ENCODE assay signal across 15 cellular contexts in genomic region chr1:51420867-51421627, GRCh38.
DNase-seq lines count a peak whose midpoint lies in the region; ATAC-seq and TF ChIP-seq lines count a peak whose summit lies in the region.
"Had no signal": no experiment of that assay in that cellular context is flagged by ENCODE, and none has a peak within 500 bp of the region (broad histone marks: within the 10 kb centered on the region; RNA-seq: fewer than 3 reads in every experiment).

No MANE protein-coding gene starts in this region.

- DNase-seq in activated T-cell treated with anti-CD3 and anti-CD28 coated beads, Interleukin-2, amount 50 U/mL, for 4 hours, result no peak
- no peak for DNase-seq in activated T-cell treated with anti-CD3 and anti-CD28 coated beads, Interleukin-2, amount 50 U/mL, for 1 hour
- DNase-seq in IMR-90, result no peak
- DNase-seq in osteocyte (ENCODE audit: extremely low spot score, unreplicated experiment), result no peak
- no peak for DNase-seq in CD1c-positive myeloid dendritic cell (ENCODE audit: extremely low spot score)
- no peak for DNase-seq in HFFc6
- DNase-seq in esophagus squamous epithelium (lab: John Stamatoyannopoulos, UW), result no peak
- DNase-seq: left colon; NK-92 treated with Interleukin-12 subunit alpha and Interleukin-12 subunit beta, amount 100 ng/mL, for 24 hours; stimulated activated CD4-positive, alpha-beta T cell treated with anti-CD3 and anti-CD28 coated beads, Interleukin-4, amount 100 ng/mL, for 24 hours; upper lobe of right lung had no signal

- 14% methylated on average over 2 of the region's 2 CpGs; no CpG with 5 or more reads in 1 of the 2 experiments for WGBS in IMR-90 (ENCODE audit: extremely low coverage in 2 of 2, insufficient read length in 1 of 2), 2 experiments
- 78 to 85% methylated on average over 2 of the region's 2 CpGs for WGBS in esophagus squamous epithelium, 2 donors

- H3K9me3 Mint-ChIP-seq in activated T-cell treated with anti-CD3 and anti-CD28 coated beads, Interleukin-2, amount 50 U/mL, for 4 hours, result no peaks in the 10 kb centered on the region
- no peaks in the 10 kb centered on the region for H3K9me3 Mint-ChIP-seq in osteocyte (ENCODE audit: unreplicated experiment)
- no peaks in the 10 kb centered on the region for H3K9me3 Mint-ChIP-seq in HFFc6
- H3K9me3 Mint-ChIP-seq: activated T-helper 2 cell treated with anti-CD3 and anti-CD28 coated beads, Interferon-gamma antibody, Interleukin-2, Interleukin-4, amounts not matched to agents 10 μg/mL and 5 μg/mL and 100 μg/mL, durations not matched to agents 14 hours and 24 hours and 36 hours; T-helper 2 cell treated with Interferon-gamma antibody and Interleukin-4, amounts not matched to agents 5 μg/mL and 100 μg/mL, for 36 hours had no signal

- TF ChIP-seq POLR2A in IMR-90 (IDR thresholded peaks at IDR 0.05; ENCODE audit: low read depth, low read length) (no peak), esophagus squamous epithelium (IDR thresholded peaks at IDR 0.05) (no peak)

- no peak overlapping the region for H2BK120ac ChIP-seq in IMR-90 (ENCODE audit: low read depth, low read length)

- H3K9me3 ChIP-seq in IMR-90 (ENCODE audit: control insufficient read depth, insufficient read depth, low read length), result no peaks in the 10 kb centered on the region
- no peaks in the 10 kb centered on the region for H3K9me3 ChIP-seq in endocrine pancreas (ENCODE audit: control insufficient read depth, low read length)
- no peaks in the 10 kb centered on the region for H3K9me3 ChIP-seq in esophagus squamous epithelium
- H3K9me3 ChIP-seq: Caco-2, upper lobe of right lung had no signal

- no peak overlapping the region for H4K5ac ChIP-seq in IMR-90 (ENCODE audit: low read depth, low read length)

- dilution Hi-C loops in IMR-90 (cut with HindIII; ENCODE audit: low sequenced_read_pairs, unreplicated experiment), result no loop called here

- no peaks in the 10 kb centered on the region for H3K27me3 Mint-ChIP-seq in activated T-cell treated with anti-CD3 and anti-CD28 coated beads, Interleukin-2, amount 50 U/mL, for 4 hours (ENCODE audit: low read depth)
- no peaks in the 10 kb centered on the region for H3K27me3 Mint-ChIP-seq in osteocyte (ENCODE audit: unreplicated experiment)
- H3K27me3 Mint-ChIP-seq in HFFc6 (ENCODE audit: insufficient read depth), result no peaks in the 10 kb centered on the region

- POLR2A ChIA-PET in IMR-90 (lab: Charles Lee; ENCODE audit: unreplicated experiment), result no interaction called here

- no peak overlapping the region for H3K27ac ChIP-seq in IMR-90 (ENCODE audit: insufficient read depth, low read length)
- no peak overlapping the region for H3K27ac ChIP-seq in esophagus squamous epithelium
- H3K27ac ChIP-seq: upper lobe of right lung had no signal

- intact Hi-C loops in IMR-90 (cut with micrococcal nuclease), result loop anchor here (5.0 to 10.0 kb wide), 2 partner anchors 96 to 156 kb away; partner anchors contain the start of gene EPS15
- intact Hi-C loops in esophagus squamous epithelium (cut with DNase I), result no loop called here

- no TSS peak for BruUV-seq in IMR-90 (replicated peaks; lab: Mats Ljungman, UMichigan)

- no peaks in the 10 kb centered on the region for H4K20me1 ChIP-seq in IMR-90 (ENCODE audit: insufficient read depth, low read length)

- no peak overlapping the region for H2BK15ac ChIP-seq in IMR-90 (ENCODE audit: low read depth, low read length)

- peaks cover 15% of the 10 kb centered on the region for H3K4me1 ChIP-seq in IMR-90 (ENCODE audit: control insufficient read depth, insufficient read depth, low read length)
- peaks cover 27% of the 10 kb centered on the region for H3K4me1 ChIP-seq in endocrine pancreas (ENCODE audit: control insufficient read depth, insufficient read depth, low read length)
- H3K4me1 ChIP-seq in esophagus squamous epithelium, result peaks cover 0 to 17% (median 3%) of the 10 kb centered on the region in 3 donors
- H3K4me1 ChIP-seq: Caco-2, upper lobe of right lung had no signal

- no peak overlapping the region for H2AK5ac ChIP-seq in IMR-90 (ENCODE audit: low read depth, low read length)

- H2BK20ac ChIP-seq in IMR-90 (ENCODE audit: low read depth, low read length), result no peak overlapping the region

- H3K4me2 ChIP-seq in IMR-90 (ENCODE audit: low read depth, low read length), result peak overlapping the region; percentile 25; the same call in 1 of the 2 replicates

- no peak overlapping the region for H3K56ac ChIP-seq in IMR-90 (ENCODE audit: extremely low read depth, insufficient read depth, low read length)

- peak overlapping the region; percentile 76 for H3K14ac ChIP-seq in IMR-90 (replicated peaks; ENCODE audit: low read depth, low read length)

- peaks cover 4% of the 10 kb centered on the region; the same call in 1 of the 2 replicates for H3K9me1 ChIP-seq in IMR-90 (ENCODE audit: insufficient read depth, low read length)

- H3K79me1 ChIP-seq in IMR-90 (ENCODE audit: low read depth in 1 of 2, low read length in 2 of 2), result peaks cover 6 to 34% of the 10 kb centered on the region in 2 experiments; a peak in 3 of 4 replicates

- H3K36me3 ChIP-seq in IMR-90 (ENCODE audit: control insufficient read depth, insufficient read depth, low read length), result no peaks in the 10 kb centered on the region
- H3K36me3 ChIP-seq in endocrine pancreas (ENCODE audit: control insufficient read depth, insufficient read depth, low read length), result no peaks in the 10 kb centered on the region
- peaks cover 0 to 71% (median 0%) of the 10 kb centered on the region in 3 donors for H3K36me3 ChIP-seq in esophagus squamous epithelium

- no peak overlapping the region for H3K9ac ChIP-seq in IMR-90 (ENCODE audit: low read depth, low read length)
- H3K9ac ChIP-seq in endocrine pancreas (ENCODE audit: control insufficient read depth, insufficient read depth, low read length), result no peak overlapping the region

- peak overlapping the region; percentile 67 for H2BK5ac ChIP-seq in IMR-90 (ENCODE audit: low read depth, low read length, poor library complexity, severe bottlenecking)

- TF ChIP-seq RAD21 in IMR-90 (IDR thresholded peaks at IDR 0.05; ENCODE audit: low read length), result no peak

- H3K18ac ChIP-seq in IMR-90 (ENCODE audit: low read depth, low read length), result 0 out of 2 replicates have a peak overlapping the region, but pooled peaks have one; percentile 24

- H2AFZ ChIP-seq in IMR-90 (replicated peaks; ENCODE audit: low read length, poor library complexity), result no peak overlapping the region

- no peaks in the 10 kb centered on the region for H3K27me3 ChIP-seq in IMR-90 (ENCODE audit: control insufficient read depth, insufficient read depth, low read length)
- H3K27me3 ChIP-seq in endocrine pancreas (ENCODE audit: control insufficient read depth, insufficient read depth, low read length), result no peaks in the 10 kb centered on the region
- no peaks in the 10 kb centered on the region for H3K27me3 ChIP-seq in esophagus squamous epithelium
- H3K27me3 ChIP-seq: upper lobe of right lung had no signal

- peaks cover 21% of the 10 kb centered on the region for H3K4me1 Mint-ChIP-seq in activated T-cell treated with anti-CD3 and anti-CD28 coated beads, Interleukin-2, amount 50 U/mL, for 4 hours (ENCODE audit: low read depth)
- peaks cover 55% of the 10 kb centered on the region for H3K4me1 Mint-ChIP-seq in osteocyte (ENCODE audit: unreplicated experiment)
- H3K4me1 Mint-ChIP-seq in HFFc6 (ENCODE audit: low read depth), result peaks cover 55% of the 10 kb centered on the region

- H3K27ac Mint-ChIP-seq in osteocyte (ENCODE audit: unreplicated experiment) (peak overlapping the region; percentile 40), HFFc6 (no peak overlapping the region)
- H3K27ac Mint-ChIP-seq: activated T-helper 2 cell treated with anti-CD3 and anti-CD28 coated beads, Interferon-gamma antibody, Interleukin-2, Interleukin-4, amounts not matched to agents 10 μg/mL and 5 μg/mL and 100 μg/mL, durations not matched to agents 14 hours and 24 hours and 36 hours; T-helper 2 cell treated with Interferon-gamma antibody and Interleukin-4, amounts not matched to agents 5 μg/mL and 100 μg/mL, for 36 hours had no signal

- H2AK9ac ChIP-seq in IMR-90 (replicated peaks; ENCODE audit: low read depth, low read length, poor library complexity), result no peak overlapping the region

- no peak overlapping the region for H4K8ac ChIP-seq in IMR-90 (ENCODE audit: low read depth in 2 of 2, low read length in 2 of 2)

- no peak overlapping the region for H4K91ac ChIP-seq in IMR-90 (ENCODE audit: insufficient read depth, low read depth, low read length)

- ATAC-seq in activated T-cell treated with anti-CD3 and anti-CD28 coated beads, Interleukin-2, amount 50 U/mL, for 4 hours, result no peak
- ATAC-seq in IMR-90 (ENCODE audit: low read depth), result no peak
- ATAC-seq: upper lobe of right lung had no signal

- H3K36me3 Mint-ChIP-seq in activated T-cell treated with anti-CD3 and anti-CD28 coated beads, Interleukin-2, amount 50 U/mL, for 4 hours (ENCODE audit: insufficient read depth), result peaks cover 46% of the 10 kb centered on the region
- peaks cover 20% of the 10 kb centered on the region for H3K36me3 Mint-ChIP-seq in osteocyte (ENCODE audit: unreplicated experiment)
- peaks cover 8% of the 10 kb centered on the region for H3K36me3 Mint-ChIP-seq in HFFc6 (ENCODE audit: low read depth)

- in situ Hi-C loops in IMR-90 (cut with MboI; ENCODE audit: low sequenced_read_pairs), result no loop called here

- H3K4me3 ChIP-seq in IMR-90 (ENCODE audit: insufficient read depth, low read depth, low read length) (no peak overlapping the region), endocrine pancreas (ENCODE audit: control insufficient read depth, insufficient read depth, low read length) (peak overlapping the region; percentile 85), esophagus squamous epithelium (no peak overlapping the region)
- H3K4me3 ChIP-seq: upper lobe of right lung had no signal

- TF ChIP-seq CTCF in IMR-90 (conservative IDR thresholded peaks at IDR 0.05; ENCODE audit: low read depth, low read length) (no peak), osteocyte (IDR thresholded peaks at IDR 0.05) (no peak), HFFc6 (IDR thresholded peaks at IDR 0.05) (no peak), esophagus squamous epithelium (IDR thresholded peaks at IDR 0.05) (no peak)

- CTCF ChIA-PET in IMR-90 (lab: Yijun Ruan, JAX), result no interaction called here

- peak overlapping the region; percentile 33; the same call in 1 of the 2 replicates for H3K4ac ChIP-seq in IMR-90 (ENCODE audit: low read depth, low read length)

- H3K4me3 Mint-ChIP-seq in activated T-cell treated with anti-CD3 and anti-CD28 coated beads, Interleukin-2, amount 50 U/mL, for 4 hours, result peak overlapping the region; percentile 37
- H3K4me3 Mint-ChIP-seq in osteocyte (ENCODE audit: unreplicated experiment) (peak overlapping the region; percentile 55), HFFc6 (no peak overlapping the region)
- H3K4me3 Mint-ChIP-seq: T-helper 2 cell treated with Interferon-gamma antibody and Interleukin-4, amounts not matched to agents 5 μg/mL and 100 μg/mL, for 36 hours had no signal

- peak overlapping the region; percentile 22; the same call in 1 of the 2 replicates for H3K23ac ChIP-seq in IMR-90 (ENCODE audit: low read depth, low read length)
